Comparison of ENCODE assay signal across 36 cellular contexts in genomic region chr18:543447-543846, GRCh38. TPM values are rescaled to one million over a fixed set of nuclear protein-coding genes. Genes with fewer than 3 reads are reported as not detected.
"Had no signal": no experiment of that assay in that cellular context is flagged by ENCODE, and none has a peak within 500 bp of the region (broad histone marks: within the 10 kb centered on the region; RNA-seq: fewer than 3 reads in every experiment).

No MANE protein-coding gene starts in this region.

- FAIRE-seq: astrocyte, TTC549 had no signal

- H3K27ac ChIP-seq: adrenal gland, body of pancreas, brain microvascular endothelial cell, breast epithelium, VCaP had no signal

- H3K4me1 ChIP-seq: adrenal gland, body of pancreas, breast epithelium had no signal

- DNase-seq: activated B cell treated with CpG ODN at 0.5 μM for 24 hours; activated CD4-positive, alpha-beta memory T cell treated with anti-CD3 and anti-CD28 coated beads, Interleukin-2, amount 10 ng/mL, durations not matched to agents 7 days and 5 days; activated CD4-positive, alpha-beta T cell treated with anti-CD3 and anti-CD28 coated beads for 4 hours; activated CD4-positive, alpha-beta T cell treated with anti-CD3 and anti-CD28 coated beads, Interleukin-2, amount 10 ng/mL, durations not matched to agents 7 days and 5 days; activated CD4-positive, alpha-beta T cell treated with anti-CD3 and anti-CD28 coated beads, Interleukin-2, amount 50 U/mL, for 48 hours; activated CD4-positive, CD25-positive, alpha-beta regulatory T cell treated with anti-CD3 and anti-CD28 coated beads, Interleukin-2, amount 50 U/mL, for 72 hours; activated CD8-positive, alpha-beta memory T cell treated with anti-CD3 and anti-CD28 coated beads for 24 hours; activated CD8-positive, alpha-beta memory T cell treated with anti-CD3 and anti-CD28 coated beads, Interleukin-2, amount 10 ng/mL, durations not matched to agents 7 days and 5 days; activated CD8-positive, alpha-beta memory T cell treated with anti-CD3 and anti-CD28 coated beads, Interleukin-2, amount 50 U/mL, for 48 hours; activated CD8-positive, alpha-beta T cell treated with anti-CD3 and anti-CD28 coated beads, Interleukin-2, amount 10 ng/mL, durations not matched to agents 7 days and 5 days; activated effector memory CD4-positive, alpha-beta T cell treated with anti-CD3 and anti-CD28 coated beads, Interleukin-2, amount 50 U/mL, for 16 hours; activated gamma-delta T cell treated with Interleukin-2 at 50 U/mL for 16 hours; activated naive CD4-positive, alpha-beta T cell; activated naive CD4-positive, alpha-beta T cell treated with anti-CD3 and anti-CD28 coated beads for 36 hours; activated naive CD4-positive, alpha-beta T cell treated with anti-CD3 and anti-CD28 coated beads, Interleukin-2, amount 50 U/mL, for 16 hours; activated naive CD8-positive, alpha-beta T cell treated with anti-CD3 and anti-CD28 coated beads for 36 hours; activated T-cell treated with anti-CD3 and anti-CD28 coated beads, Interleukin-2, amount 50 U/mL, for 24 hours; activated T-cell treated with anti-CD3 and anti-CD28 coated beads, Interleukin-2, amount 50 U/mL, for 72 hours; adrenal gland; amniotic stem cell; aorta; body of pancreas; brain microvascular endothelial cell; central memory CD4-positive, alpha-beta T cell; T-helper 1 cell; T-helper 2 cell; T-helper 9 cell had no signal

- H3K9me3 ChIP-seq: adrenal gland, body of pancreas, breast epithelium had no signal

- H3K4me3 ChIP-seq: adrenal gland, body of pancreas, breast epithelium had no signal

- ATAC-seq: activated CD8-positive, alpha-beta memory T cell treated with anti-CD3 and anti-CD28 coated beads, Interleukin-2, amount 10 ng/mL, durations not matched to agents 7 days and 5 days; activated CD8-positive, alpha-beta T cell treated with anti-CD3 and anti-CD28 coated beads, Interleukin-2, amount 10 ng/mL, durations not matched to agents 7 days and 5 days; activated naive CD4-positive, alpha-beta T cell treated with anti-CD3 and anti-CD28 coated beads, Interleukin-2, amount 50 U/mL, for 72 hours; activated T-cell treated with anti-CD3 and anti-CD28 coated beads, Interleukin-2, amount 50 U/mL, for 72 hours; activated T-helper 17 cell treated with anti-CD3 and anti-CD28 coated beads, Interleukin-2, amount 50 U/mL, for 72 hours; body of pancreas had no signal

- H3K36me3 ChIP-seq: adrenal gland, brain microvascular endothelial cell, breast epithelium had no signal

- H3K27me3 ChIP-seq: adrenal gland, body of pancreas, breast epithelium had no signal

RNA-seq across cellular contexts. Expression of gene CETN1, which starts 36.7 kb away (rescaled TPM):
- total RNA-seq: activated B cell treated with CpG ODN at 0.5 μM for 24 hours; activated CD4-positive, alpha-beta memory T cell treated with anti-CD3 and anti-CD28 coated beads, Interleukin-2, amount 10 ng/mL, durations not matched to agents 7 days and 5 days; activated CD4-positive, alpha-beta T cell treated with anti-CD3 and anti-CD28 coated beads, Interleukin-2, amount 10 ng/mL, durations not matched to agents 7 days and 5 days; activated CD8-positive, alpha-beta memory T cell treated with anti-CD3 and anti-CD28 coated beads, Interleukin-2, amount 10 ng/mL, durations not matched to agents 7 days and 5 days; activated CD8-positive, alpha-beta T cell treated with anti-CD3 and anti-CD28 coated beads, Interleukin-2, amount 10 ng/mL, durations not matched to agents 7 days and 5 days; activated naive CD4-positive, alpha-beta T cell treated with anti-CD3 and anti-CD28 coated beads for 36 hours; activated naive CD4-positive, alpha-beta T cell treated with anti-CD3 and anti-CD28 coated beads, Interleukin-2, amount 50 U/mL, for 72 hours; activated naive CD8-positive, alpha-beta T cell treated with anti-CD3 and anti-CD28 coated beads for 36 hours; activated T-cell treated with anti-CD3 and anti-CD28 coated beads, Interleukin-2, amount 50 U/mL, for 72 hours; activated T-helper 1 cell treated with anti-CD3 and anti-CD28 coated beads, Interleukin-12 subunit alpha, Interleukin-12 subunit beta, Interleukin-2, Interleukin-4 antibody, amounts not matched to agents 30 ng/mL and 10 ng/mL and 1 ng/mL, durations not matched to agents 14 hours and 24 hours and 36 hours; activated T-helper 17 cell treated with anti-CD3 and anti-CD28 coated beads, Interleukin-2, amount 50 U/mL, for 72 hours; adrenal gland; aorta; astrocyte; body of pancreas; breast epithelium; cardiac septum; cerebellum had no signal

RNA-seq across cellular contexts. Expression of gene COLEC12, which starts 42.9 kb away (rescaled TPM):
- total RNA-seq: activated B cell treated with CpG ODN at 0.5 μM for 24 hours; activated CD4-positive, alpha-beta memory T cell treated with anti-CD3 and anti-CD28 coated beads, Interleukin-2, amount 10 ng/mL, durations not matched to agents 7 days and 5 days; activated CD4-positive, alpha-beta T cell treated with anti-CD3 and anti-CD28 coated beads, Interleukin-2, amount 10 ng/mL, durations not matched to agents 7 days and 5 days; activated CD8-positive, alpha-beta memory T cell treated with anti-CD3 and anti-CD28 coated beads, Interleukin-2, amount 10 ng/mL, durations not matched to agents 7 days and 5 days; activated CD8-positive, alpha-beta T cell treated with anti-CD3 and anti-CD28 coated beads, Interleukin-2, amount 10 ng/mL, durations not matched to agents 7 days and 5 days; activated naive CD4-positive, alpha-beta T cell treated with anti-CD3 and anti-CD28 coated beads for 36 hours; activated naive CD4-positive, alpha-beta T cell treated with anti-CD3 and anti-CD28 coated beads, Interleukin-2, amount 50 U/mL, for 72 hours; activated naive CD8-positive, alpha-beta T cell treated with anti-CD3 and anti-CD28 coated beads for 36 hours; activated T-helper 1 cell treated with anti-CD3 and anti-CD28 coated beads, Interleukin-12 subunit alpha, Interleukin-12 subunit beta, Interleukin-2, Interleukin-4 antibody, amounts not matched to agents 30 ng/mL and 10 ng/mL and 1 ng/mL, durations not matched to agents 14 hours and 24 hours and 36 hours; activated T-helper 17 cell treated with anti-CD3 and anti-CD28 coated beads, Interleukin-2, amount 50 U/mL, for 72 hours had no signal

RNA-seq across cellular contexts. Expression of gene CLUL1, which starts 53.3 kb away (rescaled TPM):
- total RNA-seq: activated B cell treated with CpG ODN at 0.5 μM for 24 hours; activated CD4-positive, alpha-beta memory T cell treated with anti-CD3 and anti-CD28 coated beads, Interleukin-2, amount 10 ng/mL, durations not matched to agents 7 days and 5 days; activated CD4-positive, alpha-beta T cell treated with anti-CD3 and anti-CD28 coated beads, Interleukin-2, amount 10 ng/mL, durations not matched to agents 7 days and 5 days; activated CD8-positive, alpha-beta memory T cell treated with anti-CD3 and anti-CD28 coated beads, Interleukin-2, amount 10 ng/mL, durations not matched to agents 7 days and 5 days; activated CD8-positive, alpha-beta T cell treated with anti-CD3 and anti-CD28 coated beads, Interleukin-2, amount 10 ng/mL, durations not matched to agents 7 days and 5 days; activated naive CD4-positive, alpha-beta T cell treated with anti-CD3 and anti-CD28 coated beads for 36 hours; activated naive CD4-positive, alpha-beta T cell treated with anti-CD3 and anti-CD28 coated beads, Interleukin-2, amount 50 U/mL, for 72 hours; activated naive CD8-positive, alpha-beta T cell treated with anti-CD3 and anti-CD28 coated beads for 36 hours; activated T-cell treated with anti-CD3 and anti-CD28 coated beads, Interleukin-2, amount 50 U/mL, for 72 hours; activated T-helper 1 cell treated with anti-CD3 and anti-CD28 coated beads, Interleukin-12 subunit alpha, Interleukin-12 subunit beta, Interleukin-2, Interleukin-4 antibody, amounts not matched to agents 30 ng/mL and 10 ng/mL and 1 ng/mL, durations not matched to agents 14 hours and 24 hours and 36 hours; activated T-helper 17 cell treated with anti-CD3 and anti-CD28 coated beads, Interleukin-2, amount 50 U/mL, for 72 hours; aorta; cardiac septum had no signal
